8 cellular contexts compared by ENCODE assay signal in genomic region chr6:44043036-44043478, GRCh38.
DNase-seq lines count a peak whose midpoint lies in the region; ATAC-seq and TF ChIP-seq lines count a peak whose summit lies in the region.

No MANE protein-coding gene starts in this region.

- peak overlapping the region; percentile 6 to 98 (median 47); a peak in 19 of 22 replicates for H3K4me2 ChIP-seq in BLaER1 treated with 17β-estradiol and CSF1 and Interleukin-3, amounts not matched to agents 10 nM and 100 nM
- peak overlapping the region; percentile 31 for H3K4me2 ChIP-seq in mammary epithelial cell (ENCODE audit: insufficient read depth, low read depth, low read length)

- TF ChIP-seq CTCF in mammary epithelial cell (conservative IDR thresholded peaks at IDR 0.05 in 1 of 2, IDR thresholded peaks at IDR 0.05 in 1 of 2; ENCODE audit: extremely low read depth in 1 of 2, insufficient read depth in 1 of 2, low read depth in 1 of 2, low read length in 2 of 2) (no peak), mesothelial cell of epicardium (IDR thresholded peaks at IDR 0.05; ENCODE audit: unreplicated experiment) (no peak), BE2C (IDR thresholded peaks at IDR 0.05; ENCODE audit: low read depth, low read length) (no peak)

- H3K4me3 Mint-ChIP-seq in mesothelial cell of epicardium: no peak overlapping the region

- WGBS in mammary epithelial cell (ENCODE audit: low coverage, missing lambda C conversion rate): 0% methylated on average over 1 of the region's 1 CpG

- no TSS peak for BruUV-seq in mammary epithelial cell (replicated peaks; lab: Mats Ljungman, UMichigan)

- H3K36me3 Mint-ChIP-seq in mesothelial cell of epicardium: no peaks in the 10 kb centered on the region

- H3K4me1 Mint-ChIP-seq in mesothelial cell of epicardium: peaks cover 32% of the 10 kb centered on the region

- peaks cover 24 to 62% (median 46%) of the 10 kb centered on the region in 10 experiments for H3K4me1 ChIP-seq in BLaER1 treated with 17β-estradiol and CSF1 and Interleukin-3, amounts not matched to agents 10 nM and 100 nM
- H3K4me1 ChIP-seq in mammary epithelial cell (ENCODE audit: insufficient read depth, low read length): peaks cover 63% of the 10 kb centered on the region
- H3K4me1 ChIP-seq in BE2C: peaks cover 9% of the 10 kb centered on the region

- in situ Hi-C loops in mammary epithelial cell (cut with MboI; ENCODE audit: low sequenced_read_pairs in 2 of 2): no loop called here

- H3K36me3 ChIP-seq in BLaER1 treated with 17β-estradiol and CSF1 and Interleukin-3, amounts not matched to agents 10 nM and 100 nM: no peaks in the 10 kb centered on the region
- H3K36me3 ChIP-seq in mammary epithelial cell (ENCODE audit: insufficient read depth, low read length) (no peaks in the 10 kb centered on the region), BE2C (no peaks in the 10 kb centered on the region)

- no peaks in the 10 kb centered on the region for H4K20me1 ChIP-seq in BLaER1 treated with 17β-estradiol and CSF1 and Interleukin-3, amounts not matched to agents 10 nM and 100 nM
- H4K20me1 ChIP-seq in mammary epithelial cell (ENCODE audit: insufficient read depth, low read length): no peaks in the 10 kb centered on the region

- H3K4me3 ChIP-seq in BLaER1 treated with 17β-estradiol and CSF1 and Interleukin-3, amounts not matched to agents 10 nM and 100 nM: no peak overlapping the region
- no peak overlapping the region for H3K4me3 ChIP-seq in mammary epithelial cell (replicated peaks in 1 of 3; ENCODE audit: insufficient read depth in 1 of 3, low read depth in 2 of 3, low read length in 3 of 3)
- no peak overlapping the region for H3K4me3 ChIP-seq in BE2C (ENCODE audit: low read depth, low read length)

- H3K9ac ChIP-seq in BLaER1 treated with 17β-estradiol and CSF1 and Interleukin-3, amounts not matched to agents 10 nM and 100 nM: peak overlapping the region in 4 of 11 experiments; percentile 2 to 43 (median 4); a peak in 3 of 22 replicates
- H3K9ac ChIP-seq in mammary epithelial cell (ENCODE audit: insufficient read depth, low read length): peak overlapping the region; percentile 44

- intact Hi-C loops in mammary epithelial cell (cut with micrococcal nuclease): no loop called here

- H3K9me3 ChIP-seq in BLaER1 treated with 17β-estradiol and CSF1 and Interleukin-3, amounts not matched to agents 10 nM and 100 nM (replicated peaks in 1 of 11): no peaks in the 10 kb centered on the region
- H3K9me3 ChIP-seq in mammary epithelial cell (replicated peaks; ENCODE audit: insufficient read depth, low read length) (no peaks in the 10 kb centered on the region), BE2C (no peaks in the 10 kb centered on the region)

- peak overlapping the region; percentile 48 for H3K27ac Mint-ChIP-seq in mesothelial cell of epicardium

- H3K27ac ChIP-seq in BLaER1 treated with 17β-estradiol and CSF1 and Interleukin-3, amounts not matched to agents 10 nM and 100 nM: peak overlapping the region in 7 of 11 experiments; percentile 14 to 52 (median 26); a peak in 8 of 22 replicates
- peak overlapping the region; percentile 66 for H3K27ac ChIP-seq in mammary epithelial cell (ENCODE audit: insufficient read depth, low read depth, low read length)

- H3K27me3 ChIP-seq in BLaER1 treated with 17β-estradiol and CSF1 and Interleukin-3, amounts not matched to agents 10 nM and 100 nM: no peaks in the 10 kb centered on the region
- H3K27me3 ChIP-seq in mammary epithelial cell (ENCODE audit: insufficient read depth, low read length): no peaks in the 10 kb centered on the region
- no peaks in the 10 kb centered on the region for H3K27me3 ChIP-seq in BE2C

- CTCF ChIA-PET in mammary epithelial cell (lab: Charles Lee; ENCODE audit: low non-redundant PET): interaction anchor here (0.7 to 1.0 kb wide), 2 partner anchors 273 kb away, joined by 4 read pairs; partner anchors contain the start of gene VEGFA

- DNase-seq in M059J (ENCODE audit: low read depth) (peak; percentile 94), mammary epithelial cell (peak; percentile 58), mesothelial cell of epicardium (ENCODE audit: low spot score in 2 of 2, unreplicated experiment in 2 of 2) (no peak), BE2C (no peak)
- no peak for DNase-seq in stimulated activated CD4-positive, alpha-beta T cell treated with anti-CD3 and anti-CD28 coated beads, Interleukin-2, amount 100 ng/mL, for 24 hours

- dilution Hi-C loops in mammary epithelial cell (cut with HindIII; ENCODE audit: low sequenced_read_pairs): no loop called here

- ATAC-seq in HG03342 (IDR thresholded peaks at IDR 0.05; ENCODE audit: unreplicated experiment) (no peak), HG03442 (IDR thresholded peaks at IDR 0.05; ENCODE audit: unreplicated experiment) (no peak)

- H3K27me3 Mint-ChIP-seq in mesothelial cell of epicardium (ENCODE audit: low read depth): no peaks in the 10 kb centered on the region

- H2AFZ ChIP-seq in mammary epithelial cell (ENCODE audit: low read depth, low read length): peak overlapping the region; percentile 30

- no peaks in the 10 kb centered on the region for H3K9me3 Mint-ChIP-seq in mesothelial cell of epicardium

- no peaks in the 10 kb centered on the region for H3K79me2 ChIP-seq in mammary epithelial cell (ENCODE audit: insufficient read depth, low read length)

Comparison
In these comparisons a context has a peak if more than half of its experiments do, and no peak if none do; other contexts are left out.
1. DNase-seq: peak in M059J (single experiment) and mammary epithelial cell (single experiment); none in mesothelial cell of epicardium (0 of 2), BE2C (single experiment) and stimulated activated CD4-positive, alpha-beta T cell treated with anti-CD3 and anti-CD28 coated beads, Interleukin-2, amount 100 ng/mL, for 24 hours (0 of 2).